ENCODE assay signal across 17 cellular contexts in the genomic region with DNA sequence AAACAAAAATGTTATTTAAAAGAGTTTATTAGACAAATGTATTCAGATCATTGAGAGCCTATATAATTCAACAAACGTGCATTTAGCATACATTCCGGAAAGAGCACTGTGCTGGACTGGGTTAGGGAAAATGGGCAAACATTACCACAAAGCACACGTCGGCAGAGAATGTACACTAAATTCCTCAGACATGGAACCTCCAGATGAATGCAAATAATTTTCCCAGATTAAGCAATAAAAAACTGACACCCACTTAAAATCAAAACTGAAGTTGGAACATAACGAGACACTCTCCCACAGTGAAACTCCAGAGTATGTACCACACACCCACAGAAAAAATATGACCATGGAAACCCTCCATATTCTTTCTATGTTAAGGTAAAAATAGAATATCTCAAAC. TPM values are rescaled to one million over a fixed set of nuclear protein-coding genes. Genes with fewer than 3 reads are reported as not detected.
DNase-seq lines count a peak whose midpoint lies in the region; ATAC-seq and TF ChIP-seq lines count a peak whose summit lies in the region.
"Had no signal": no experiment of that assay in that cellular context is flagged by ENCODE, and none has a peak within 500 bp of the region (broad histone marks: within the 10 kb centered on the region; RNA-seq: fewer than 3 reads in every experiment).

No MANE protein-coding gene starts in this region.

- H3K27me3 ChIP-seq in effector memory CD4-positive, alpha-beta T cell (replicated peaks; ENCODE audit: control insufficient read depth, insufficient read depth, low read length, poor library complexity, severe bottlenecking), result no peaks in the 10 kb centered on the region
- H3K27me3 ChIP-seq: pancreas, uterus had no signal

- no peaks in the 10 kb centered on the region for H3K9me3 ChIP-seq in effector memory CD4-positive, alpha-beta T cell (ENCODE audit: control insufficient read depth, low read length)
- H3K9me3 ChIP-seq: pancreas, uterus had no signal

- H3K27ac ChIP-seq in VCaP (peak overlapping the region; percentile 93; the same call in 1 of the 2 replicates), substantia nigra (ENCODE audit: low read depth, low read length, poor library complexity, severe bottlenecking) (peak overlapping the region; percentile 79)
- H3K27ac ChIP-seq in effector memory CD4-positive, alpha-beta T cell (ENCODE audit: insufficient read depth, low read length, poor library complexity, severe bottlenecking), result no peak overlapping the region
- H3K27ac ChIP-seq: pancreas, RWPE1, uterus had no signal

- peaks cover 3% of the 10 kb centered on the region for H3K4me1 ChIP-seq in effector memory CD4-positive, alpha-beta T cell (ENCODE audit: control insufficient read depth, insufficient read depth, low read length, poor library complexity, severe bottlenecking)

- DNase-seq in EL (peak; percentile 34), fibroblast of villous mesenchyme (ENCODE audit: low read depth) (peak; percentile 30), substantia nigra (lab: John Stamatoyannopoulos, UW) (no peak), left lobe of liver (ENCODE audit: low spot score) (no peak), islet precursor cell (no peak)
- DNase-seq in effector memory CD4-positive, alpha-beta T cell, result no peak
- DNase-seq: activated CD4-positive, alpha-beta T cell treated with anti-CD3 and anti-CD28 coated beads, Interleukin-2, amount 50 U/mL, for 1 hour; activated CD8-positive, alpha-beta memory T cell treated with anti-CD3 and anti-CD28 coated beads, Interleukin-2, amount 50 U/mL, for 48 hours; activated naive CD4-positive, alpha-beta T cell; MV-4-11; NCI-H187; pancreas; stimulated activated naive CD8-positive, alpha-beta T cell treated with anti-CD3 and anti-CD28 coated beads, Interleukin-15, amount 100 ng/mL, for 72 hours; SW 1271; uterus had no signal

- TF ChIP-seq CTCF in VCaP (conservative IDR thresholded peaks at IDR 0.05) (no peak), fibroblast of villous mesenchyme (IDR thresholded peaks at IDR 0.05; ENCODE audit: insufficient read depth, low read depth, low read length) (no peak)

- ATAC-seq in left lobe of liver, result no peak
- ATAC-seq: pancreas; stimulated activated naive CD8-positive, alpha-beta T cell treated with anti-CD3 and anti-CD28 coated beads, Interleukin-15, amount 100 ng/mL, for 72 hours had no signal

- no peaks in the 10 kb centered on the region for H3K36me3 ChIP-seq in effector memory CD4-positive, alpha-beta T cell (ENCODE audit: control insufficient read depth, insufficient read depth, low read length)
- H3K36me3 ChIP-seq: pancreas, uterus had no signal

- peak overlapping the region; percentile 5 for H3K4me3 ChIP-seq in fibroblast of villous mesenchyme (ENCODE audit: low read depth, low read length)
- H3K4me3 ChIP-seq in effector memory CD4-positive, alpha-beta T cell (ENCODE audit: insufficient read depth, low read depth, low read length, poor library complexity, severe bottlenecking), result no peak overlapping the region
- H3K4me3 ChIP-seq: pancreas, uterus had no signal

RNA-seq across cellular contexts. Expression of gene SECISBP2L, which starts 4.8 kb away (rescaled TPM):
- total RNA-seq in fibroblast of villous mesenchyme (43.5 and 74.3 TPM in 2 replicates), left lobe of liver (21.0 TPM)

Comparison
In these comparisons a context has a peak if more than half of its experiments do, and no peak if none do; other contexts are left out.
1. DNase-seq: peak in EL (single experiment) and fibroblast of villous mesenchyme (single experiment); none in substantia nigra (0 of 49), left lobe of liver (single experiment), effector memory CD4-positive, alpha-beta T cell (0 of 3) and islet precursor cell (single experiment).